34 cellular contexts compared by ENCODE assay signal in the genomic region with DNA sequence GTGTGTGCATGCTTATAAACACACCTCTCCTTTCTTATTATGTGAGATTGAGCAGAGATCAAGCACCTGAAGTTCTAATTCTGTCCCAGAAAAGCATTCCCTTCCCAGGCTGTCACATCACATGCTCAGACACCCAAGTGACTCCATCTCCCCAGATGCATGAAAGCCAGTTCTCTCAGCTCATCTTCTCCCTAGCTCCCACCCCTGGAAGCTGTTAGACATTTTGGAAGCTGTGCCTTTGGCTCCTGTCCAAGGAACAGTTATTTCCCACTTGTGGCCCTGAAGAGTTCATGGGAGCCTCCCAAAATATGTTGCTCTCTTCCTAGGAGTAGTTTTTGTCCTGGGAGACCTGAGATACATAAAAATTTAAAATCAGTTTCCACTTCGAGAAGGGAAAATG.
DNase-seq lines count a peak whose midpoint lies in the region; ATAC-seq, FAIRE-seq and TF ChIP-seq lines count a peak whose summit lies in the region.
"Had no signal": no experiment of that assay in that cellular context is flagged by ENCODE, and none has a peak within 500 bp of the region (broad histone marks: within the 10 kb centered on the region; RNA-seq: fewer than 3 reads in every experiment).

No MANE protein-coding gene starts in this region.

- in situ Hi-C loops in IMR-90 (cut with MboI; ENCODE audit: low sequenced_read_pairs): no loop called here

- intact Hi-C loops in IMR-90 (cut with micrococcal nuclease) (loop anchor here (5.0 kb wide), 2 partner anchors 126 to 161 kb away; partner anchors contain the start of gene GAS1), head of caudate nucleus (cut with DNase I) (loop anchor here (10.0 kb wide), 2 partner anchors 164 to 216 kb away; partner anchors contain the start of gene GAS1)

- H3K14ac ChIP-seq in IMR-90 (replicated peaks; ENCODE audit: low read depth, low read length): no peak overlapping the region

- no peak for TF ChIP-seq POLR2A in IMR-90 (IDR thresholded peaks at IDR 0.05; ENCODE audit: low read depth, low read length)

- no TSS peak for BruUV-seq in IMR-90 (replicated peaks; lab: Mats Ljungman, UMichigan)

- no peak overlapping the region for H3K9ac ChIP-seq in IMR-90 (ENCODE audit: low read depth, low read length)
- H3K9ac ChIP-seq: BLaER1 treated with 17β-estradiol and CSF1 and Interleukin-3, amounts not matched to agents 10 nM and 100 nM; KMS-11 had no signal

- H3K27me3 Mint-ChIP-seq in osteocyte (ENCODE audit: unreplicated experiment): no peaks in the 10 kb centered on the region
- H3K27me3 Mint-ChIP-seq: activated naive CD4-positive, alpha-beta T cell treated with anti-CD3 and anti-CD28 coated beads, Interleukin-2, amount 10 ng/mL, durations not matched to agents 7 days and 5 days; stimulated activated memory B cell treated with anti-CD40 and anti-IgM and Interleukin-4, amounts not matched to agents 10 μg/mL and 1 μg/mL and 100 μg/mL, for 72 hours had no signal

- no peak overlapping the region for H2AK5ac ChIP-seq in IMR-90 (ENCODE audit: low read depth, low read length)

- no peak overlapping the region; the same call in 1 of the 2 replicates for H3K4ac ChIP-seq in IMR-90 (ENCODE audit: low read depth, low read length)

- DNase-seq in IMR-90 (no peak), head of caudate nucleus (peak in 26 of 42 donors; percentile 7 to 74 (median 51)), osteocyte (ENCODE audit: extremely low spot score, unreplicated experiment) (no peak), NCI-H526 treated with DMSO at 0.1 percent for 48 hours (lab: John Stamatoyannopoulos, UW) (no peak), RCC 7860 (ENCODE audit: low spot score) (no peak), GM19238 (ENCODE audit: insufficient read length, low spot score) (no peak), NCI-H1436 (lab: John Stamatoyannopoulos, UW) (no peak)
- DNase-seq: activated CD4-positive, CD25-positive, alpha-beta regulatory T cell; activated naive CD4-positive, alpha-beta T cell treated with anti-CD3 and anti-CD28 coated beads, Interleukin-2, amount 10 ng/mL, durations not matched to agents 7 days and 5 days; amniotic stem cell; COR-L47; DMS79 treated with DMSO at 0.1 percent for 48 hours; effector memory CD4-positive, alpha-beta T cell; erythroblast; left colon; naive thymus-derived CD4-positive, alpha-beta T cell; NCI-H146; NK-92 treated with Interleukin-12 subunit alpha and Interleukin-12 subunit beta, amount 100 ng/mL, for 24 hours; occipital lobe; PC-9; retina; stimulated activated CD4-positive, alpha-beta T cell treated with anti-CD3 and anti-CD28 coated beads, Interleukin-12 subunit alpha, Interleukin-12 subunit beta, amount 100 ng/mL, for 4 hours; stimulated activated CD4-positive, alpha-beta T cell treated with anti-CD3 and anti-CD28 coated beads, Interleukin-4, amount 100 ng/mL, for 4 hours; substantia nigra; upper lobe of right lung had no signal

- no peak overlapping the region for H3K4me3 Mint-ChIP-seq in osteocyte (ENCODE audit: unreplicated experiment)
- H3K4me3 Mint-ChIP-seq: activated naive CD4-positive, alpha-beta T cell treated with anti-CD3 and anti-CD28 coated beads, Interleukin-2, amount 10 ng/mL, durations not matched to agents 7 days and 5 days; activated T-helper 1 cell treated with anti-CD3 and anti-CD28 coated beads, Interleukin-12 subunit alpha, Interleukin-12 subunit beta, Interleukin-2, Interleukin-4 antibody, amounts not matched to agents 30 ng/mL and 10 ng/mL and 1 ng/mL, durations not matched to agents 14 hours and 24 hours and 36 hours; naive thymus-derived CD4-positive, alpha-beta T cell; stimulated activated memory B cell treated with anti-CD40 and anti-IgM and Interleukin-4, amounts not matched to agents 10 μg/mL and 1 μg/mL and 100 μg/mL, for 72 hours had no signal

- no peaks in the 10 kb centered on the region for H4K20me1 ChIP-seq in IMR-90 (ENCODE audit: insufficient read depth, low read length)
- H4K20me1 ChIP-seq: BLaER1 treated with 17β-estradiol and CSF1 and Interleukin-3, amounts not matched to agents 10 nM and 100 nM had no signal

- no peak overlapping the region for H2BK15ac ChIP-seq in IMR-90 (ENCODE audit: low read depth, low read length)

- H3K4me1 Mint-ChIP-seq in osteocyte (ENCODE audit: unreplicated experiment): peaks cover 65% of the 10 kb centered on the region
- H3K4me1 Mint-ChIP-seq: activated naive CD4-positive, alpha-beta T cell treated with anti-CD3 and anti-CD28 coated beads, Interleukin-2, amount 10 ng/mL, durations not matched to agents 7 days and 5 days; naive thymus-derived CD4-positive, alpha-beta T cell; stimulated activated memory B cell treated with anti-CD40 and anti-IgM and Interleukin-4, amounts not matched to agents 10 μg/mL and 1 μg/mL and 100 μg/mL, for 72 hours had no signal

- no peak overlapping the region for H2BK120ac ChIP-seq in IMR-90 (ENCODE audit: low read depth, low read length)

- CTCF ChIA-PET in IMR-90 (lab: Yijun Ruan, JAX): no interaction called here

- H3K27me3 ChIP-seq in ACC112 (ENCODE audit: insufficient read depth, low read length): no peaks in the 10 kb centered on the region
- H3K27me3 ChIP-seq in IMR-90 (ENCODE audit: control insufficient read depth, insufficient read depth, low read length): no peaks in the 10 kb centered on the region
- H3K27me3 ChIP-seq: BLaER1 treated with 17β-estradiol and CSF1 and Interleukin-3, amounts not matched to agents 10 nM and 100 nM; hepatocyte; SJCRH30 had no signal

- H3K4me3 ChIP-seq in ACC112 (ENCODE audit: low read depth, low read length): no peak overlapping the region
- H3K4me3 ChIP-seq in IMR-90 (ENCODE audit: insufficient read depth, low read depth, low read length): no peak overlapping the region
- H3K4me3 ChIP-seq: BLaER1 treated with 17β-estradiol and CSF1 and Interleukin-3, amounts not matched to agents 10 nM and 100 nM; coronary artery; hepatocyte; PC-9; SJCRH30; upper lobe of right lung had no signal

- FAIRE-seq in RCC 7860 (lab: Jason Lieb, UNC): no peak
- FAIRE-seq: GM18507 had no signal

- no peak for ATAC-seq in IMR-90 (ENCODE audit: low read depth)
- ATAC-seq: left colon; naive thymus-derived CD4-positive, alpha-beta T cell; upper lobe of right lung had no signal

- H3K27ac Mint-ChIP-seq in osteocyte (ENCODE audit: unreplicated experiment): peak overlapping the region; percentile 96
- H3K27ac Mint-ChIP-seq: activated naive CD4-positive, alpha-beta T cell treated with anti-CD3 and anti-CD28 coated beads, Interleukin-2, amount 10 ng/mL, durations not matched to agents 7 days and 5 days; activated T-helper 1 cell treated with anti-CD3 and anti-CD28 coated beads, Interleukin-12 subunit alpha, Interleukin-12 subunit beta, Interleukin-2, Interleukin-4 antibody, amounts not matched to agents 30 ng/mL and 10 ng/mL and 1 ng/mL, durations not matched to agents 14 hours and 24 hours and 36 hours; naive thymus-derived CD4-positive, alpha-beta T cell; stimulated activated memory B cell treated with anti-CD40 and anti-IgM and Interleukin-4, amounts not matched to agents 10 μg/mL and 1 μg/mL and 100 μg/mL, for 72 hours had no signal

- H3K4me2 ChIP-seq in IMR-90 (ENCODE audit: low read depth, low read length): no peak overlapping the region
- H3K4me2 ChIP-seq: BLaER1 treated with 17β-estradiol and CSF1 and Interleukin-3, amounts not matched to agents 10 nM and 100 nM; hepatocyte; KMS-11; PC-9 had no signal

- no peaks in the 10 kb centered on the region for H3K79me1 ChIP-seq in IMR-90 (ENCODE audit: low read depth in 1 of 2, low read length in 2 of 2)

- peak overlapping the region; percentile 26 for H3K18ac ChIP-seq in IMR-90 (ENCODE audit: low read depth, low read length)

- H2BK5ac ChIP-seq in IMR-90 (ENCODE audit: low read depth, low read length, poor library complexity, severe bottlenecking): peak overlapping the region; percentile 95

- no peak for TF ChIP-seq CTCF in IMR-90 (conservative IDR thresholded peaks at IDR 0.05; ENCODE audit: low read depth, low read length)
- TF ChIP-seq CTCF in osteocyte (IDR thresholded peaks at IDR 0.05): no peak

- H4K91ac ChIP-seq in IMR-90 (ENCODE audit: insufficient read depth, low read depth, low read length): no peak overlapping the region; the same call in 1 of the 2 replicates

- POLR2A ChIA-PET in IMR-90 (lab: Charles Lee; ENCODE audit: unreplicated experiment): no interaction called here

- H4K8ac ChIP-seq in IMR-90 (ENCODE audit: low read depth in 2 of 2, low read length in 2 of 2): peak overlapping the region in 1 of 2 experiments; percentile 72; a peak in 2 of 4 replicates

- H3K36me3 Mint-ChIP-seq in osteocyte (ENCODE audit: unreplicated experiment): peaks cover 2% of the 10 kb centered on the region
- H3K36me3 Mint-ChIP-seq: activated naive CD4-positive, alpha-beta T cell treated with anti-CD3 and anti-CD28 coated beads, Interleukin-2, amount 10 ng/mL, durations not matched to agents 7 days and 5 days; naive thymus-derived CD4-positive, alpha-beta T cell; stimulated activated memory B cell treated with anti-CD40 and anti-IgM and Interleukin-4, amounts not matched to agents 10 μg/mL and 1 μg/mL and 100 μg/mL, for 72 hours had no signal

- H2AFZ ChIP-seq in ACC112 (ENCODE audit: low read length, unreplicated experiment) (no peak overlapping the region), IMR-90 (replicated peaks; ENCODE audit: low read length, poor library complexity) (no peak overlapping the region)
- H2AFZ ChIP-seq: hepatocyte, PC-9 had no signal

- H4K5ac ChIP-seq in IMR-90 (ENCODE audit: low read depth, low read length): no peak overlapping the region; the same call in 1 of the 2 replicates

- H3K27ac ChIP-seq in ACC112 (ENCODE audit: low read depth, low read length): peak overlapping the region; percentile 80
- H3K27ac ChIP-seq in IMR-90 (ENCODE audit: insufficient read depth, low read length): 0 out of 2 replicates have a peak overlapping the region, but pooled peaks have one; percentile 7
- H3K27ac ChIP-seq: BLaER1 treated with 17β-estradiol and CSF1 and Interleukin-3, amounts not matched to agents 10 nM and 100 nM; coronary artery; KMS-11; PC-9; SJCRH30; upper lobe of right lung had no signal

- TF ChIP-seq RAD21 in IMR-90 (IDR thresholded peaks at IDR 0.05; ENCODE audit: low read length): no peak

- H3K23ac ChIP-seq in IMR-90 (ENCODE audit: low read depth, low read length): no peak overlapping the region

- H3K9me3 ChIP-seq in IMR-90 (ENCODE audit: control insufficient read depth, insufficient read depth, low read length): peaks cover 3% of the 10 kb centered on the region
- H3K9me3 ChIP-seq: upper lobe of right lung had no signal

- H3K79me2 ChIP-seq in ACC112 (ENCODE audit: control insufficient read depth, insufficient read depth, low read length, unreplicated experiment): no peaks in the 10 kb centered on the region
- H3K79me2 ChIP-seq: hepatocyte had no signal

- H3K4me1 ChIP-seq in ACC112 (ENCODE audit: control insufficient read depth, insufficient read depth, low read length, unreplicated experiment) (peaks cover 16% of the 10 kb centered on the region), IMR-90 (ENCODE audit: control insufficient read depth, insufficient read depth, low read length) (peaks cover 15% of the 10 kb centered on the region)
- H3K4me1 ChIP-seq: BLaER1 treated with 17β-estradiol and CSF1 and Interleukin-3, amounts not matched to agents 10 nM and 100 nM; SJCRH30; upper lobe of right lung had no signal

- H2BK20ac ChIP-seq in IMR-90 (ENCODE audit: low read depth, low read length): peak overlapping the region; percentile 80

- no peaks in the 10 kb centered on the region for H3K9me3 Mint-ChIP-seq in osteocyte (ENCODE audit: unreplicated experiment)
- H3K9me3 Mint-ChIP-seq: activated naive CD4-positive, alpha-beta T cell treated with anti-CD3 and anti-CD28 coated beads, Interleukin-2, amount 10 ng/mL, durations not matched to agents 7 days and 5 days; activated T-helper 1 cell treated with anti-CD3 and anti-CD28 coated beads, Interleukin-12 subunit alpha, Interleukin-12 subunit beta, Interleukin-2, Interleukin-4 antibody, amounts not matched to agents 30 ng/mL and 10 ng/mL and 1 ng/mL, durations not matched to agents 14 hours and 24 hours and 36 hours had no signal

- H3K9me1 ChIP-seq in IMR-90 (ENCODE audit: insufficient read depth, low read length): 0 out of 2 replicates have a peak, but pooled peaks cover 6% of the 10 kb centered on the region

- H3K36me3 ChIP-seq in ACC112 (ENCODE audit: insufficient read depth, low read length) (no peaks in the 10 kb centered on the region), IMR-90 (ENCODE audit: control insufficient read depth, insufficient read depth, low read length) (no peaks in the 10 kb centered on the region)
- H3K36me3 ChIP-seq: BLaER1 treated with 17β-estradiol and CSF1 and Interleukin-3, amounts not matched to agents 10 nM and 100 nM; SJCRH30; upper lobe of right lung had no signal

- no peak overlapping the region for H2AK9ac ChIP-seq in IMR-90 (replicated peaks; ENCODE audit: low read depth, low read length, poor library complexity)

- H3K56ac ChIP-seq in IMR-90 (ENCODE audit: extremely low read depth, insufficient read depth, low read length): no peak overlapping the region

- WGBS in IMR-90 (ENCODE audit: extremely low coverage in 2 of 2, insufficient read length in 1 of 2), 2 experiments: no CpG with 5 or more reads among the region's 1 CpG

- dilution Hi-C loops in IMR-90 (cut with HindIII; ENCODE audit: low sequenced_read_pairs, unreplicated experiment): no loop called here

Comparison
In these comparisons a context has a peak if more than half of its experiments do, and no peak if none do; other contexts are left out.
1. DNase-seq: peak in head of caudate nucleus (26 of 42); none in IMR-90 (single experiment), osteocyte (single experiment), NCI-H526 treated with DMSO at 0.1 percent for 48 hours (single experiment), RCC 7860 (single experiment), GM19238 (single experiment) and NCI-H1436 (single experiment).